Comparison of ENCODE assay signal across 8 cellular contexts in the genomic region with DNA sequence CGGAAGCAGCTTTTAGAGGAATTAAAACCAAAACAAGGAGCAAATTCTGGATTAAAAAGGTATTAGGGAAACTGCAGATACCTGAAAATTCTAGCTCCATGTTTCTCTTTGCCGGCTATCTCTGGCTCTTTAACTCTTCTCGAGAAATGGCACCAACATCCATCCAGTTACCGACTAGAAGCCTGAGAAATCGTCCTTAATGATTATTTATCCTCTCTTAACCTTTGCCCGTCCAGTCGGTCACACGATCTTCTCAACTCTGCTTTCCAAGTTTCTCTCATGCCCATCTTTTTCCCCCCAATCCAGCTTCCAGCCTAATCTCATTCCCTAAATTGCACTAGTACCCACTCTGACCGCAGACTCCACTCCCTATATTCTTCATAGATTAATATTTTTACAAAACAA. TPM values are rescaled to one million over a fixed set of nuclear protein-coding genes. Genes with fewer than 3 reads are reported as not detected.
DNase-seq lines count a peak whose midpoint lies in the region; ATAC-seq and TF ChIP-seq lines count a peak whose summit lies in the region.

No MANE protein-coding gene starts in this region.

- no peaks in the 10 kb centered on the region for H3K36me3 ChIP-seq in naive thymus-derived CD4-positive, alpha-beta T cell (ENCODE audit: control insufficient read depth in 2 of 3, insufficient read depth in 3 of 3, low read length in 3 of 3)

- H3K4me1 Mint-ChIP-seq in naive thymus-derived CD4-positive, alpha-beta T cell: peaks cover 0 to 25% (median 4%) of the 10 kb centered on the region in 7 donors

- DNase-seq in NCI-H146 (lab: John Stamatoyannopoulos, UW) (peak; percentile 11), NCI-H146 treated with DMSO at 0.1 percent for 48 hours (lab: John Stamatoyannopoulos, UW; ENCODE audit: unreplicated experiment) (no peak), choroid plexus epithelial cell (ENCODE audit: low read depth) (no peak), HPDE6-E6E7 (ENCODE audit: extremely low spot score) (no peak)
- DNase-seq in naive thymus-derived CD4-positive, alpha-beta T cell: peak in 1 of 9 donors; percentile 3
- DNase-seq in activated CD4-positive, alpha-beta T cell treated with anti-CD3 and anti-CD28 coated beads, Interleukin-2, amount 50 U/mL, for 48 hours: no peak

- ATAC-seq in HG03457 (IDR thresholded peaks at IDR 0.05; ENCODE audit: unreplicated experiment): peak; percentile 7
- no peak for ATAC-seq in naive thymus-derived CD4-positive, alpha-beta T cell
- ATAC-seq in HG03378 (IDR thresholded peaks at IDR 0.05; ENCODE audit: unreplicated experiment): no peak

- H3K27ac Mint-ChIP-seq in naive thymus-derived CD4-positive, alpha-beta T cell: no peak overlapping the region

- no peaks in the 10 kb centered on the region for H3K9me3 Mint-ChIP-seq in naive thymus-derived CD4-positive, alpha-beta T cell

- H3K4me3 Mint-ChIP-seq in naive thymus-derived CD4-positive, alpha-beta T cell: no peak overlapping the region

- peaks cover 0 to 2% (median 0%) of the 10 kb centered on the region in 5 donors for H3K27me3 Mint-ChIP-seq in naive thymus-derived CD4-positive, alpha-beta T cell

- POLR2A ChIA-PET in naive thymus-derived CD4-positive, alpha-beta T cell (lab: Charles Lee): interaction anchor here (0.8 to 2.8 kb wide), 5 partner anchors 9 to 239 kb away, joined by 3 to 13 read pairs (median 5); no protein-coding TSS in a partner anchor

- H3K4me3 ChIP-seq in choroid plexus epithelial cell (ENCODE audit: low read depth, low read length): peak overlapping the region; percentile 77
- H3K4me3 ChIP-seq in naive thymus-derived CD4-positive, alpha-beta T cell (ENCODE audit: low read length): peak overlapping the region; percentile 68

- CTCF ChIA-PET in naive thymus-derived CD4-positive, alpha-beta T cell (lab: Charles Lee): interaction anchor here (1.8 kb wide), 1 partner anchor 301 kb away, joined by 4 read pairs; no protein-coding TSS in a partner anchor

- H3K27ac ChIP-seq in naive thymus-derived CD4-positive, alpha-beta T cell (ENCODE audit: low read depth, low read length): peak overlapping the region; percentile 93

- H3K9me3 ChIP-seq in naive thymus-derived CD4-positive, alpha-beta T cell (ENCODE audit: control insufficient read depth in 2 of 3, low read length in 3 of 3): no peaks in the 10 kb centered on the region

- H3K27me3 ChIP-seq in naive thymus-derived CD4-positive, alpha-beta T cell (ENCODE audit: control insufficient read depth in 2 of 2, insufficient read depth in 2 of 2, low read length in 2 of 2): no peaks in the 10 kb centered on the region

- no peak for TF ChIP-seq CTCF in choroid plexus epithelial cell (conservative IDR thresholded peaks at IDR 0.05; ENCODE audit: low read depth, low read length)

- intact Hi-C loops in naive thymus-derived CD4-positive, alpha-beta T cell (cut with micrococcal nuclease): loop anchor here (1.0 to 10.0 kb wide), 8 partner anchors 82 to 1082 kb away; partner anchors contain the start of genes RAB5A (in 2 of the 2) and KAT2B (in 1 of the 2)

- peaks cover 0 to 14% (median 0%) of the 10 kb centered on the region in 5 donors for H3K36me3 Mint-ChIP-seq in naive thymus-derived CD4-positive, alpha-beta T cell

- peaks cover 16 to 17% of the 10 kb centered on the region in 2 donors for H3K4me1 ChIP-seq in naive thymus-derived CD4-positive, alpha-beta T cell (ENCODE audit: control insufficient read depth in 2 of 2, insufficient read depth in 2 of 2, low read length in 2 of 2)

RNA-seq across cellular contexts. Expression of gene SGO1, which starts 0.6 kb away (rescaled TPM):
- 10 to 100 TPM in 1 of 5 experiments, 1 to 10 TPM in 1, under 1 TPM in 3; 0.44 to 25.0 (median 0.89) TPM for total RNA-seq in naive thymus-derived CD4-positive, alpha-beta T cell
- under 1 TPM; 0.51 to 0.54 TPM for polyA plus RNA-seq in naive thymus-derived CD4-positive, alpha-beta T cell
